In the genomic region with DNA sequence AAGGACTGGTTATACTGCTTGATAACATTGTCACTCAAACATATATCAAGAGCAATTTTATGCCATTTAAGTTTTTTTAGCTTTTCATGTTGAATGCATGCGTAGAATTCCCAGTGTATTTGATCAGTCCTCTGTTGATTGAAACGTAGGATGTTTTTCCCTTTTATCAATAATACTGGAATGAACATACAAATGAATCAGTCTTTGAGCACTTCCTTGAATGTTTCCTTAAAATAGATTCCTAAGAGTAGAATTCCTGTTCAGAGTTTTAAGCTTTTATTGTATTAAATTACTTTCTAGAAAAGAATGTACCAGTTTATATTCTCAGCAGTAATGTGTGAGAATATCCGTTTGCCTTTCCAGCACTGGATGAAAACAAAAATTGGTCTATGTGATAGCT, we compare ENCODE assay signal across 15 cellular contexts.
"Had no signal": no experiment of that assay in that cellular context is flagged by ENCODE, and none has a peak within 500 bp of the region (broad histone marks: within the 10 kb centered on the region; RNA-seq: fewer than 3 reads in every experiment).

No MANE protein-coding gene starts in this region.

- H3K27ac ChIP-seq: cardiac muscle cell had no signal

- FAIRE-seq: endometrium, frontal cortex, keratinocyte had no signal

- DNase-seq: activated B cell treated with CpG ODN at 0.5 μM for 24 hours; activated CD4-positive, alpha-beta memory T cell treated with anti-CD3 and anti-CD28 coated beads, Interleukin-2, amount 10 ng/mL, durations not matched to agents 7 days and 5 days; activated CD4-positive, alpha-beta T cell treated with anti-CD3 and anti-CD28 coated beads for 4 hours; activated CD8-positive, alpha-beta memory T cell treated with anti-CD3 and anti-CD28 coated beads, Interleukin-2, amount 10 ng/mL, durations not matched to agents 7 days and 5 days; nucleus accumbens; retina; stimulated activated CD4-positive, alpha-beta T cell treated with anti-CD3 and anti-CD28 coated beads, Interleukin-2, amount 100 ng/mL, for 24 hours; stimulated activated naive CD4-positive, alpha-beta T cell treated with Interleukin-2 at 50 U/mL for 16 hours; T-helper 2 cell; trophoblast cell had no signal

- H3K27me3 ChIP-seq: cardiac muscle cell had no signal

- H3K4me3 ChIP-seq: cardiac muscle cell, lung had no signal
